Comparison of ENCODE assay signal across 8 cellular contexts in genomic region chr2:120346667-120347358, GRCh38. TPM values are rescaled to one million over a fixed set of nuclear protein-coding genes. Genes with fewer than 3 reads are reported as not detected.
DNase-seq lines count a peak whose midpoint lies in the region; ATAC-seq and TF ChIP-seq lines count a peak whose summit lies in the region.

No MANE protein-coding gene starts in this region.

- H3K36me3 ChIP-seq in Panc1 (ENCODE audit: control insufficient read depth, insufficient read depth, low read length) = no peaks in the 10 kb centered on the region
- no peaks in the 10 kb centered on the region for H3K36me3 ChIP-seq in muscle layer of duodenum (ENCODE audit: control insufficient read depth in 1 of 2, insufficient read depth in 2 of 2, low read length in 2 of 2)

- peak overlapping the region; percentile 65 for H3K4me3 Mint-ChIP-seq in HFFc6

- H3K27ac Mint-ChIP-seq in HFFc6 = no peak overlapping the region

- H3K4me1 ChIP-seq in Panc1 (ENCODE audit: control insufficient read depth, insufficient read depth, low read length) (peaks cover 14% of the 10 kb centered on the region), muscle layer of duodenum (ENCODE audit: control insufficient read depth in 1 of 2, insufficient read depth in 2 of 2, low read length in 2 of 2) (peaks cover 0 to 41% of the 10 kb centered on the region in 2 donors)

- H3K27ac ChIP-seq in Panc1 (ENCODE audit: low read length) (peak overlapping the region; percentile 63; the same call in 1 of the 2 replicates), muscle layer of duodenum (ENCODE audit: low read length) (no peak overlapping the region)

- H3K9me3 ChIP-seq in Panc1 (ENCODE audit: control insufficient read depth, insufficient read depth, low read depth, low read length) (no peaks in the 10 kb centered on the region), muscle layer of duodenum (ENCODE audit: control insufficient read depth in 1 of 2, low read length in 2 of 2) (no peaks in the 10 kb centered on the region)

- DNase-seq in HFFc6 = peak; percentile 9
- DNase-seq in Panc1 (ENCODE audit: low read depth, low spot score) = no peak
- peak; percentile 63 for DNase-seq in ecto neural progenitor cell (ENCODE audit: low spot score)
- no peak for DNase-seq in RKO (ENCODE audit: low spot score)
- no peak for DNase-seq in islet precursor cell
- DNase-seq in DMS114 treated with DMSO at 0.1 percent for 48 hours (lab: John Stamatoyannopoulos, UW; ENCODE audit: unreplicated experiment) = no peak

- ATAC-seq in Panc1 (peak; percentile 20; the same call in 1 of the 2 replicates), HG02884 (IDR thresholded peaks at IDR 0.05; ENCODE audit: unreplicated experiment) (no peak)

- intact Hi-C loops in Panc1 (cut with micrococcal nuclease; ENCODE audit: unreplicated experiment) = loop anchor here (10.0 kb wide), 2 partner anchors 168 to 728 kb away; no protein-coding TSS in a partner anchor

- CTCF ChIA-PET in Panc1 (lab: Charles Lee) = no interaction called here

- peak overlapping the region; percentile 53 to 66 for H3K4me3 ChIP-seq in Panc1 (ENCODE audit: low read depth in 2 of 2, low read length in 2 of 2)
- peak overlapping the region; percentile 7 to 65 for H3K4me3 ChIP-seq in muscle layer of duodenum (ENCODE audit: low read depth in 1 of 2, low read length in 2 of 2)

- BruUV-seq in Panc1 (replicated peaks; lab: Mats Ljungman, UMichigan) = no TSS peak

- H3K9me3 Mint-ChIP-seq in HFFc6 = no peaks in the 10 kb centered on the region

- POLR2A ChIA-PET in Panc1 (lab: Charles Lee) = interaction anchor here (0.6 to 0.7 kb wide), 2 partner anchors 396 to 589 kb away, joined by 6 read pairs; no protein-coding TSS in a partner anchor

- in situ Hi-C loops in Panc1 (cut with HindIII; ENCODE audit: low pct_unique_long_range_greater_than_20kb, low sequenced_read_pairs) = no loop called here

- no peaks in the 10 kb centered on the region for H3K36me3 Mint-ChIP-seq in HFFc6 (ENCODE audit: low read depth)

- no peak for TF ChIP-seq CTCF in HFFc6 (IDR thresholded peaks at IDR 0.05)
- no peak for TF ChIP-seq CTCF in Panc1 (IDR thresholded peaks at IDR 0.05)

- H3K27me3 ChIP-seq in Panc1 (ENCODE audit: control insufficient read depth, insufficient read depth, low read length) (no peaks in the 10 kb centered on the region), muscle layer of duodenum (ENCODE audit: low read depth, low read length) (peaks cover 31% of the 10 kb centered on the region)

- peaks cover 17% of the 10 kb centered on the region for H3K4me1 Mint-ChIP-seq in HFFc6 (ENCODE audit: low read depth)

- peaks cover 31% of the 10 kb centered on the region for H3K27me3 Mint-ChIP-seq in HFFc6 (ENCODE audit: insufficient read depth)

RNA-seq across cellular contexts. Expression of gene INHBB, which starts 0.9 kb away (rescaled TPM):
- 1 to 10 TPM in 3 of 6 experiments, under 1 TPM in 3; 0.47 to 1.6 (median 1.1) TPM for total RNA-seq in HFFc6 (2021; fragmentation: NEBNext Ultra II Directional; extraction: Animal tissue kit (Norgen Biotek cat#: 25700))
- total RNA-seq in Panc1 (2021; ENCODE audit: unreplicated experiment) = 38.2 TPM
- 36.3 TPM for polyA plus RNA-seq in Panc1 (2012; ENCODE audit: insufficient read length)

Comparison
In these comparisons a context has a peak if more than half of its experiments do, and no peak if none do; other contexts are left out.
1. DNase-seq: peak in HFFc6 (single experiment) and ecto neural progenitor cell (single experiment); none in Panc1 (single experiment), RKO (single experiment), islet precursor cell (single experiment) and DMS114 treated with DMSO at 0.1 percent for 48 hours (single experiment).
2. RNA of gene INHBB, which starts 0.9 kb away (total RNA-seq): 38.2 TPM in Panc1 (single experiment); 0.47 to 1.6 TPM in HFFc6; every median in the first group is over 10 times any median in the second.